In the genomic region with DNA sequence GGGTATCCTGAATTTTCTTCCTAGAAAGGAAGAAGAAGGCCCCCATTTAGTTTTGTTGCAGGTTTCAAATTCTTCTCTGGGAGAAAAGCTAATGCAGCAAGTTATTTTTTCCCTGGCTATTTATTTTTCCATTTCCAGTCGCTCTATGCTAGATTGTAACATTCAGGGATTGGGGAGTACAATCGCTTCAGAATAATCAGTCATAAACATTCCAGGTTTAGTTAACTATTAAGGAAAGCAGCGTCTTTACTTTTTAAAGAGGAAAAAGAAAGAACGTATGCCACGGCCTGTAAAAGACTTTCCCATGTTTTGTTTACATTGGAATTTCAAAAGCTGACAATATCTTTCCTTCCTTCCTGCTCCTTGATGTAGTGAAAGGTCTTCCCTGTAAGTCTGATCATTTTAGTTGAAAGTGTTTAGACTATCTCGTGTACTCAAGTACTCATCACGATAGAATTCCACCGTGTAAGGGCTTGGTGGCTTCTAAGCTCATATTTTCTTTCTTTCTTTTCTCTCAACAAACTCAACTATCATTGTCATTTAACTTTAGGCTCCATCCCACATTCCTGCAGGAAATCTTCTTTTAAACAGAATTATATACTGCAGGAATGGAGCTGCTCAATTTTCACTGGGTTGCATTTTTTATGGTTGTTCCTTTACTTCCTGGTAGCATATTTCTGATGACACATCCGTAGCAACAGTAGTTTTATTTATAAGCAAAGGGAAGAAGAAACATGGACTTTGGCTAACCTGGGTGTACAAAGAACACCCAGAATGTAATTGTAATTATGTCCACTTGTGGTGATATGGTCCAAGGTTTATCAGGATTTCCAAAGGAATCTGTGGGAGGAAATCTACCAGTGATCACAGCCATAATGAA, we compare ENCODE assay signal across 12 cellular contexts.
DNase-seq lines count a peak whose midpoint lies in the region; ATAC-seq, FAIRE-seq and TF ChIP-seq lines count a peak whose summit lies in the region.
"Had no signal": no experiment of that assay in that cellular context is flagged by ENCODE, and none has a peak within 500 bp of the region (broad histone marks: within the 10 kb centered on the region; RNA-seq: fewer than 3 reads in every experiment).

No MANE protein-coding gene starts in this region.

- H3K36me3 ChIP-seq in bronchial epithelial cell (ENCODE audit: control insufficient read depth, insufficient read depth, low read length): no peaks in the 10 kb centered on the region
- no peaks in the 10 kb centered on the region for H3K36me3 ChIP-seq in upper lobe of left lung
- H3K36me3 ChIP-seq: thyroid gland had no signal

- no peaks in the 10 kb centered on the region for H3K27me3 ChIP-seq in bronchial epithelial cell (ENCODE audit: control insufficient read depth, insufficient read depth, low read length)
- no peaks in the 10 kb centered on the region for H3K27me3 ChIP-seq in upper lobe of left lung
- H3K27me3 ChIP-seq: thyroid gland had no signal

- no peak overlapping the region for H3K4me3 ChIP-seq in bronchial epithelial cell (ENCODE audit: low read depth, low read length)
- H3K4me3 ChIP-seq in upper lobe of left lung: no peak overlapping the region
- H3K4me3 ChIP-seq: thyroid gland had no signal

- TF ChIP-seq POLR2A in upper lobe of left lung (IDR thresholded peaks at IDR 0.05): no peak

- no peak for FAIRE-seq in bronchial epithelial cell (lab: Jason Lieb, UNC)

- H3K9me3 ChIP-seq in upper lobe of left lung: no peaks in the 10 kb centered on the region
- H3K9me3 ChIP-seq: thyroid gland had no signal

- peak; percentile 47 to 85 for ATAC-seq in upper lobe of left lung (ENCODE audit: low FRiP score in 2 of 2)

- POLR2A ChIA-PET in HEK293T (lab: Yijun Ruan, JAX): interaction anchor here (0.8 kb wide), 1 partner anchor 213 kb away, joined by 3 read pairs; the partner anchor contains the start of gene FAT1

- H3K27ac ChIP-seq in upper lobe of left lung: peak overlapping the region in 2 of 4 donors; percentile 38 to 65
- H3K27ac ChIP-seq: thyroid gland had no signal

- CTCF ChIA-PET in HEK293T (lab: Yijun Ruan, JAX): interaction anchor here (0.6 to 0.7 kb wide), 2 partner anchors 9 to 1101 kb away, joined by 3 to 4 read pairs; no protein-coding TSS in a partner anchor

- TF ChIP-seq CTCF in bronchial epithelial cell (IDR thresholded peaks at IDR 0.05; ENCODE audit: insufficient read depth, low read length, severe bottlenecking) (no peak), upper lobe of left lung (IDR thresholded peaks at IDR 0.05) (peak in 2 of 6 experiments; percentile 25 to 57)

- 26 to 28% methylated on average over 9 of the region's 9 CpGs for WGBS in upper lobe of left lung, 2 donors

- H3K4me1 ChIP-seq in upper lobe of left lung: peaks cover 6 to 18% (median 10%) of the 10 kb centered on the region in 4 donors
- H3K4me1 ChIP-seq: thyroid gland had no signal

- peak; percentile 74 for DNase-seq in DMS53 (lab: John Stamatoyannopoulos, UW)
- no peak for DNase-seq in DMS53 treated with DMSO at 0.1 percent for 48 hours (lab: John Stamatoyannopoulos, UW; ENCODE audit: unreplicated experiment)
- peak; percentile 92 for DNase-seq in bronchial epithelial cell (ENCODE audit: low read depth)
- DNase-seq in left kidney (ENCODE audit: low read depth, low spot score): peak; percentile 55
- no peak for DNase-seq in upper lobe of left lung
- DNase-seq in HEK293T (ENCODE audit: extremely low spot score): no peak
- no peak for DNase-seq in stimulated activated CD4-positive, alpha-beta T cell treated with anti-CD3 and anti-CD28 coated beads, Interleukin-1b, Interleukin-23, amount 100 ng/mL, for 48 hours
- no peak for DNase-seq in NCI-H2107 (lab: John Stamatoyannopoulos, UW)
- DNase-seq: 8988T; activated CD4-positive, alpha-beta T cell treated with anti-CD3 and anti-CD28 coated beads, Interleukin-2, amount 10 ng/mL, durations not matched to agents 24 days and 14 days; NCI-H524; thyroid gland had no signal

- no peak for TF ChIP-seq EP300 in upper lobe of left lung (IDR thresholded peaks at IDR 0.05)

TF ChIP-seq in HEK293T, 16 proteins besides CTCF, POLR2A, EP300 and RAD21:
- TF ChIP-seq, protein P1, sequence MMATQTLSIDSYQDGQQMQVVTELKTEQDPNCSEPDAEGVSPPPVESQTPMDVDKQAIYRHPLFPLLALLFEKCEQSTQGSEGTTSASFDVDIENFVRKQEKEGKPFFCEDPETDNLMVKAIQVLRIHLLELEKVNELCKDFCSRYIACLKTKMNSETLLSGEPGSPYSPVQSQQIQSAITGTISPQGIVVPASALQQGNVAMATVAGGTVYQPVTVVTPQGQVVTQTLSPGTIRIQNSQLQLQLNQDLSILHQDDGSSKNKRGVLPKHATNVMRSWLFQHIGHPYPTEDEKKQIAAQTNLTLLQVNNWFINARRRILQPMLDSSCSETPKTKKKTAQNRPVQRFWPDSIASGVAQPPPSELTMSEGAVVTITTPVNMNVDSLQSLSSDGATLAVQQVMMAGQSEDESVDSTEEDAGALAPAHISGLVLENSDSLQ (IDR thresholded peaks at IDR 0.05): no peak
- TF ChIP-seq FOXK2 (IDR thresholded peaks at IDR 0.05) (no peak), HDGF (IDR thresholded peaks at IDR 0.05; ENCODE audit: borderline replicate concordance) (no peak), SUZ12 (IDR thresholded peaks at IDR 0.05) (no peak), BHLHE40 (IDR thresholded peaks at IDR 0.05; ENCODE audit: borderline replicate concordance) (no peak), ELF4 (IDR thresholded peaks at IDR 0.05) (no peak), FOXA1 (IDR thresholded peaks at IDR 0.05) (no peak), ARNT (IDR thresholded peaks at IDR 0.05) (no peak), LEF1 (IDR thresholded peaks at IDR 0.05; ENCODE audit: borderline replicate concordance) (no peak), NFRKB (IDR thresholded peaks at IDR 0.05) (no peak), CTBP1 (IDR thresholded peaks at IDR 0.05; ENCODE audit: borderline replicate concordance) (no peak), FOXM1 (IDR thresholded peaks at IDR 0.05; ENCODE audit: borderline replicate concordance) (no peak), SP1 (IDR thresholded peaks at IDR 0.05) (no peak), TARDBP (IDR thresholded peaks at IDR 0.05) (no peak), L3MBTL2 (conservative IDR thresholded peaks at IDR 0.05) (no peak), ZNF384 (IDR thresholded peaks at IDR 0.05) (no peak)

Comparison
In these comparisons a context has a peak if more than half of its experiments do, and no peak if none do; other contexts are left out.
1. DNase-seq: peak in DMS53 (single experiment), bronchial epithelial cell (single experiment) and left kidney (single experiment); none in DMS53 treated with DMSO at 0.1 percent for 48 hours (single experiment), upper lobe of left lung (0 of 2), HEK293T (single experiment), stimulated activated CD4-positive, alpha-beta T cell treated with anti-CD3 and anti-CD28 coated beads, Interleukin-1b, Interleukin-23, amount 100 ng/mL, for 48 hours (single experiment) and NCI-H2107 (single experiment).